Comparison of ENCODE assay signal across 11 cellular contexts in the genomic region with DNA sequence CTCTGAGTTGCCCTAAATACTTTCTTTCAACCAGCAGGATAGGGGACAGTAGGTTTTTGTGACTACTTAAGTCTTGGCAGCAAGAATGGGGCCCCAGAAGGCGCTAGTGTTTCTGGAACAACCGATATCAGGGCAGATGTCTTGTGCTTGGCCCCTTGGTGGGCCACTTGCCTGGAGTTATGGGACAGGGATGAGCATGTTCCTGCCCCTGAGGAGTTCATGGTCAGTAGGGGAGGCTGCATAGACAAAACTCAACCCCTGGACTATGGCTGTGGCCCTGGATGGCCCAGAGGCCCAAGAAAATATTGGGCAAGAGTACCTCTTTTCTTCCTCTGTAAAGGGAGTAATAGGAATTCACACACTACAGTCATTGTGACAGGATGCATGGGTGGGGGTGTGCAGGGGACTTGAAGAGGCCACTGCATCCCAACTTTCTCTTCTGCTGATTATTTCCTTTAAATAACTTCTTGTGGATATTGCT. TPM values are rescaled to one million over a fixed set of nuclear protein-coding genes. Genes with fewer than 3 reads are reported as not detected.
DNase-seq lines count a peak whose midpoint lies in the region; ATAC-seq, FAIRE-seq and TF ChIP-seq lines count a peak whose summit lies in the region.
"Had no signal": no experiment of that assay in that cellular context is flagged by ENCODE, and none has a peak within 500 bp of the region (broad histone marks: within the 10 kb centered on the region; RNA-seq: fewer than 3 reads in every experiment).

No MANE protein-coding gene starts in this region.

- H3K9ac ChIP-seq in endodermal cell (ENCODE audit: extremely low read depth, low read length, poor library complexity, severe bottlenecking): no peak overlapping the region

- H3K9me3 Mint-ChIP-seq in endodermal cell: peaks cover 16% of the 10 kb centered on the region
- peaks cover 5% of the 10 kb centered on the region for H3K9me3 Mint-ChIP-seq in osteocyte (ENCODE audit: unreplicated experiment)
- H3K9me3 Mint-ChIP-seq: activated CD4-positive, alpha-beta memory T cell treated with anti-CD3 and anti-CD28 coated beads, Interleukin-2, amount 10 ng/mL, durations not matched to agents 7 days and 5 days had no signal

- H3K4me3 ChIP-seq in endodermal cell (ENCODE audit: low read length): no peak overlapping the region
- no peak overlapping the region for H3K4me3 ChIP-seq in spleen
- H3K4me3 ChIP-seq: SK-N-MC had no signal

- WGBS in endodermal cell (ENCODE audit: insufficient coverage in 1 of 2, insufficient read length in 1 of 2), 2 experiments: 61 to 87% methylated on average over 2 of the region's 2 CpGs
- 55 to 64% (median 57%) methylated on average over 2 of the region's 2 CpGs for WGBS in spleen, 5 donors

- no peak overlapping the region for H3K27ac Mint-ChIP-seq in endodermal cell
- H3K27ac Mint-ChIP-seq in osteocyte (ENCODE audit: unreplicated experiment): peak overlapping the region; percentile 97
- H3K27ac Mint-ChIP-seq: activated CD4-positive, alpha-beta memory T cell treated with anti-CD3 and anti-CD28 coated beads, Interleukin-2, amount 10 ng/mL, durations not matched to agents 7 days and 5 days had no signal

- H3K4me1 Mint-ChIP-seq in endodermal cell (peaks cover 16% of the 10 kb centered on the region), osteocyte (ENCODE audit: unreplicated experiment) (peaks cover 56% of the 10 kb centered on the region)
- H3K4me1 Mint-ChIP-seq: activated CD4-positive, alpha-beta memory T cell treated with anti-CD3 and anti-CD28 coated beads, Interleukin-2, amount 10 ng/mL, durations not matched to agents 7 days and 5 days had no signal

- intact Hi-C loops in spleen (cut with DNase I; ENCODE audit: low total_unique reads): no loop called here

- peak; percentile 55 for DNase-seq in M059J (ENCODE audit: low read depth)
- DNase-seq in endodermal cell: peak; percentile 49
- DNase-seq in osteocyte (ENCODE audit: extremely low spot score, unreplicated experiment): peak; percentile 74
- no peak for DNase-seq in spleen
- DNase-seq in D721Med (ENCODE audit: insufficient read length, low spot score): no peak
- DNase-seq in COLO668 (lab: John Stamatoyannopoulos, UW; ENCODE audit: unreplicated experiment): no peak
- DNase-seq: activated CD4-positive, alpha-beta memory T cell treated with anti-CD3 and anti-CD28 coated beads, Interleukin-2, amount 10 ng/mL, durations not matched to agents 7 days and 5 days; stimulated activated CD4-positive, alpha-beta T cell treated with anti-CD3 and anti-CD28 coated beads, Interleukin-4, amount 100 ng/mL, for 4 hours had no signal

- no peak for ATAC-seq in GM21619 (IDR thresholded peaks at IDR 0.05; ENCODE audit: unreplicated experiment)

- no peak for FAIRE-seq in D721Med (lab: Jason Lieb, UNC)

- H3K9me3 ChIP-seq in endodermal cell (ENCODE audit: control insufficient read depth, low read length): peaks cover 11% of the 10 kb centered on the region
- peaks cover 0 to 4% (median 0%) of the 10 kb centered on the region in 8 donors for H3K9me3 ChIP-seq in spleen

- no peak for TF ChIP-seq POLR2A in spleen (IDR thresholded peaks at IDR 0.05)

- no peaks in the 10 kb centered on the region for H3K36me3 Mint-ChIP-seq in endodermal cell (ENCODE audit: low read depth)
- H3K36me3 Mint-ChIP-seq in osteocyte (ENCODE audit: unreplicated experiment): peaks cover 2% of the 10 kb centered on the region

- H3K4me3 Mint-ChIP-seq in endodermal cell (no peak overlapping the region), osteocyte (ENCODE audit: unreplicated experiment) (peak overlapping the region; percentile 50)
- H3K4me3 Mint-ChIP-seq: activated CD4-positive, alpha-beta memory T cell treated with anti-CD3 and anti-CD28 coated beads, Interleukin-2, amount 10 ng/mL, durations not matched to agents 7 days and 5 days had no signal

- H3K27me3 Mint-ChIP-seq in endodermal cell (ENCODE audit: insufficient read depth): peaks cover 2% of the 10 kb centered on the region
- no peaks in the 10 kb centered on the region for H3K27me3 Mint-ChIP-seq in osteocyte (ENCODE audit: unreplicated experiment)
- H3K27me3 Mint-ChIP-seq: activated CD4-positive, alpha-beta memory T cell treated with anti-CD3 and anti-CD28 coated beads, Interleukin-2, amount 10 ng/mL, durations not matched to agents 7 days and 5 days had no signal

- H3K4me1 ChIP-seq in endodermal cell (ENCODE audit: control insufficient read depth, insufficient read depth, low read length) (peaks cover 9% of the 10 kb centered on the region), spleen (no peaks in the 10 kb centered on the region)

- no peaks in the 10 kb centered on the region for H3K27me3 ChIP-seq in endodermal cell (ENCODE audit: control insufficient read depth, insufficient read depth, low read length, poor library complexity, severe bottlenecking)
- H3K27me3 ChIP-seq in spleen (replicated peaks in 1 of 7): peaks cover 0 to 8% (median 0%) of the 10 kb centered on the region in 7 donors

- no peak for TF ChIP-seq CTCF in C4-2B (conservative IDR thresholded peaks at IDR 0.05)
- TF ChIP-seq CTCF in endodermal cell (conservative IDR thresholded peaks at IDR 0.05): no peak
- TF ChIP-seq CTCF in osteocyte (IDR thresholded peaks at IDR 0.05): no peak
- TF ChIP-seq CTCF in spleen (IDR thresholded peaks at IDR 0.05 in 8 of 11, conservative IDR thresholded peaks at IDR 0.05 in 3 of 11): no peak
- TF ChIP-seq CTCF in D721Med (IDR thresholded peaks at IDR 0.05; ENCODE audit: insufficient read depth, missing control alignments): no peak

- H3K36me3 ChIP-seq in endodermal cell (ENCODE audit: control insufficient read depth, insufficient read depth, low read length) (no peaks in the 10 kb centered on the region), spleen (no peaks in the 10 kb centered on the region)

- peak overlapping the region; percentile 62 for H3K27ac ChIP-seq in C4-2B
- peak overlapping the region; percentile 68 for H3K27ac ChIP-seq in endodermal cell (ENCODE audit: low read depth, low read length)
- H3K27ac ChIP-seq in spleen: peak overlapping the region in 1 of 8 donors; percentile 15
- H3K27ac ChIP-seq: SK-N-MC had no signal

RNA-seq across cellular contexts. Expression of gene IGFBP3, which starts 57.7 kb away (rescaled TPM):
- total RNA-seq in M059J (2014; rRNA removed; shearing (Covaris generic)): 20.1 and 23.3 TPM in 2 replicates
- total RNA-seq in endodermal cell: 10 to 100 TPM in 1 of 2 donors, 1 to 10 TPM in 1; 7.4 to 20.3 TPM
- polyA plus RNA-seq in endodermal cell (2013, experiment 1 of 2): 19.3 TPM
- 13.4 TPM for polyA plus RNA-seq in endodermal cell (2013, experiment 2 of 2)
- total RNA-seq in osteocyte: 294 and 321 TPM in 2 replicates
- 100 to 1,000 TPM in 2 of 7 donors, 10 to 100 TPM in 5; 27.2 to 165 (median 81.4) TPM for total RNA-seq in spleen
- polyA plus RNA-seq in spleen: 100 to 1,000 TPM in 1 of 3 donors, 10 to 100 TPM in 2; 71.6 to 138 (median 78.1) TPM

Comparison
In these comparisons a context has a peak if more than half of its experiments do, and no peak if none do; other contexts are left out.
1. DNase-seq: peak in M059J (single experiment), endodermal cell (single experiment) and osteocyte (single experiment); none in spleen (single experiment), D721Med (single experiment) and COLO668 (single experiment).